ENCODE assay signal across 23 cellular contexts in the genomic region with DNA sequence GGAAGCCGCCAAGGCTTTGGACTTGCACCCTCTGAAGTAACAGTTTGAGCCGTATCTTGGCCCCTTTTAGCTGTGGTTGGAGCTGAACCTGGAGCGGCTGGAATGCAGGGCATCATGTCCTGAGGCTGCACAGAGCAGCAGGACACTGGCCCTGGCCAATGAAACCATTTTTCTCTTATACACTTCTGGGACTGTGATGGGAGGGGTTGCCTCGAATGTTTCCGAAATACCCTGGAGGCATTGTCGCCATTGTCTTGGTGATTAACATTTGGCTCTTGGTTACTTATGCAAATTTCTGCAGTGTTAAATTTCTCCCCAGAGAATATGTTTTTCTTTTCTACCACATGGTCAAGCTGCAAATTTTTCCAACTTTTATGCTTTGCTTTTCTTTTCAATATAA.
"Had no signal": no experiment of that assay in that cellular context is flagged by ENCODE, and none has a peak within 500 bp of the region (broad histone marks: within the 10 kb centered on the region; RNA-seq: fewer than 3 reads in every experiment).

No MANE protein-coding gene starts in this region.

- H3K4me3 ChIP-seq: SJSA1, SK-N-MC had no signal

- H3K4me1 ChIP-seq: SJSA1 had no signal

- H3K27me3 ChIP-seq: SJSA1 had no signal

- H3K36me3 ChIP-seq: SJSA1 had no signal

- H3K9me3 ChIP-seq: SJSA1 had no signal

- DNase-seq: IMR-90, Karpas-422, KG1, MM.1S, NCI-H1092 treated with DMSO at 0.1 percent for 48 hours, NCI-H1436, NCI-H187, NCI-H2029, NCI-H2081 treated with DMSO at 0.1 percent for 48 hours, NCI-H2171, NCI-H226, NCI-H446, NCI-H510A, NCI-H524 treated with DMSO at 0.1 percent for 48 hours, NCI-H69, NCI-H774, Right ventricle myocardium superior, RPMI8226, SIG-M5 had no signal

- ATAC-seq: HepG2 had no signal

- H3K27ac ChIP-seq: HL-60, SJSA1, SK-N-MC had no signal
